20 cellular contexts compared by ENCODE assay signal in the genomic region with DNA sequence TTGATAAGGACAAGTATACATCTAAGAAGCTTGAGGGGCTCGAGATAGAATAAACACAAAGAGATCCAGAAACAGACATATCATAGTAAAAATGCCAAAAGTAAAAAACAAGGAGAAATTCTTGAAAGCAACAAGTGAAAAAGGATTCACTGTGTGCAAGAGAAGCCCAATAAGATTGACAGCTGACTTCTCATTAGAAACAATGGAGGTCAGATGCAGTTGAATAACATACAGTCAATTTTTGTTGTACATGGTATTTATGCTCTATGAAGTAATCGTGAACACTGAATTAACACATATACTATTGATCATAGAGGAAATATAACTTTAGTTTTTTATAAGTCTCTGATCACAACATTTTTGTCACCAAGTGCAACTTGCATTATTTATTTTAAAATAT.
A peak's percentile ranks its signal among the peaks of the same experiment; 100 is the strongest.
DNase-seq lines count a peak whose midpoint lies in the region; ATAC-seq, FAIRE-seq and TF ChIP-seq lines count a peak whose summit lies in the region.
"Had no signal": no experiment of that assay in that cellular context is flagged by ENCODE, and none has a peak within 500 bp of the region (broad histone marks: within the 10 kb centered on the region; RNA-seq: fewer than 3 reads in every experiment).

No MANE protein-coding gene starts in this region.

- POLR2A ChIA-PET in HepG2 (lab: Yijun Ruan, JAX) = no interaction called here

- H3K36me3 ChIP-seq in HepG2 (replicated peaks in 1 of 2; ENCODE audit: control insufficient read depth in 1 of 2, insufficient read depth in 2 of 2, low read length in 2 of 2) (no peaks in the 10 kb centered on the region), right lobe of liver (no peaks in the 10 kb centered on the region)
- H3K36me3 ChIP-seq: BLaER1 treated with 17β-estradiol and CSF1 and Interleukin-3, amounts not matched to agents 10 nM and 100 nM had no signal

- no peak overlapping the region for H3K4me2 ChIP-seq in HepG2 (ENCODE audit: low read depth, low read length)
- H3K4me2 ChIP-seq: BLaER1 treated with 17β-estradiol and CSF1 and Interleukin-3, amounts not matched to agents 10 nM and 100 nM; GM23338; KMS-11 had no signal

- H3K9me3 Mint-ChIP-seq in effector memory CD8-positive, alpha-beta T cell = peaks cover 5 to 18% of the 10 kb centered on the region in 2 donors

- 12% methylated on average over 2 of the region's 2 CpGs for WGBS in HepG2 (ENCODE audit: low lambda C conversion rate)
- WGBS in right lobe of liver (ENCODE audit: insufficient coverage, low coverage, low lambda C conversion rate, missing lambda C conversion rate) = 40% methylated on average over 2 of the region's 2 CpGs

- H3K4me1 Mint-ChIP-seq in effector memory CD8-positive, alpha-beta T cell (ENCODE audit: low read depth in 2 of 2) = no peaks in the 10 kb centered on the region
- H3K4me1 Mint-ChIP-seq: B cell; CD8-positive, alpha-beta memory T cell had no signal

- no peak for FAIRE-seq in HepG2 (lab: Jason Lieb, UNC)
- FAIRE-seq: D721Med, GM12892, GM18507, H54 had no signal

- H3K27ac Mint-ChIP-seq in effector memory CD8-positive, alpha-beta T cell = no peak overlapping the region
- H3K27ac Mint-ChIP-seq: B cell; CD8-positive, alpha-beta memory T cell; GM23338; HFFc6 had no signal

- TF ChIP-seq EP300 in HepG2 (IDR thresholded peaks at IDR 0.05; ENCODE audit: low read depth in 2 of 2, low read length in 2 of 2) (no peak), HepG2 (CRISPR knock-in tag; IDR thresholded peaks at IDR 0.05; ENCODE audit: borderline replicate concordance) (no peak)

- no peak overlapping the region for H3K4me3 ChIP-seq in HepG2 (replicated peaks in 1 of 3; ENCODE audit: insufficient read depth in 1 of 3, low read depth in 2 of 3, low read length in 3 of 3)
- no peak overlapping the region for H3K4me3 ChIP-seq in right lobe of liver
- H3K4me3 ChIP-seq: BLaER1 treated with 17β-estradiol and CSF1 and Interleukin-3, amounts not matched to agents 10 nM and 100 nM; GM23338 had no signal

- TF ChIP-seq CTCF in HepG2 (CRISPR knock-in tag; IDR thresholded peaks at IDR 0.05) (no peak), right lobe of liver (IDR thresholded peaks at IDR 0.05) (no peak)

- no peaks in the 10 kb centered on the region for H3K79me2 ChIP-seq in HepG2 (ENCODE audit: insufficient read depth, low read length)

- in situ Hi-C loops in HepG2 (cut with HindIII; ENCODE audit: extremely low pct_ligation_motif_present, low pct_unique_long_range_greater_than_20kb) = no loop called here

- H4K20me1 ChIP-seq in HepG2 (ENCODE audit: insufficient read depth, low read length) = no peaks in the 10 kb centered on the region
- H4K20me1 ChIP-seq: BLaER1 treated with 17β-estradiol and CSF1 and Interleukin-3, amounts not matched to agents 10 nM and 100 nM had no signal

- no peaks in the 10 kb centered on the region for H3K27me3 ChIP-seq in HepG2 (ENCODE audit: control insufficient read depth in 1 of 2, insufficient read depth in 2 of 2, low read length in 2 of 2)
- H3K27me3 ChIP-seq in right lobe of liver = no peaks in the 10 kb centered on the region
- H3K27me3 ChIP-seq: BLaER1 treated with 17β-estradiol and CSF1 and Interleukin-3, amounts not matched to agents 10 nM and 100 nM had no signal

- no peak overlapping the region for H3K9ac ChIP-seq in HepG2 (ENCODE audit: insufficient read depth, low read depth, low read length)
- H3K9ac ChIP-seq: BLaER1 treated with 17β-estradiol and CSF1 and Interleukin-3, amounts not matched to agents 10 nM and 100 nM; KMS-11 had no signal

- no peak overlapping the region for H3K4me3 Mint-ChIP-seq in effector memory CD8-positive, alpha-beta T cell
- H3K4me3 Mint-ChIP-seq: B cell; CD8-positive, alpha-beta memory T cell; GM23338; HFFc6 had no signal

- peaks cover 94% of the 10 kb centered on the region for H3K9me3 ChIP-seq in HepG2 (ENCODE audit: low read length)
- peaks cover 0 to 6% (median 0%) of the 10 kb centered on the region in 4 donors for H3K9me3 ChIP-seq in right lobe of liver

- CTCF ChIA-PET in HepG2 (lab: Yijun Ruan, JAX; ENCODE audit: low intra/inter-chr PET ratio, low total read pairs) = no interaction called here

- no peak overlapping the region for H2AFZ ChIP-seq in HepG2 (ENCODE audit: low read length)
- H2AFZ ChIP-seq: GM23338 had no signal

- H3K4me1 ChIP-seq in HepG2 (ENCODE audit: insufficient read depth, low read length) (no peaks in the 10 kb centered on the region), right lobe of liver (no peaks in the 10 kb centered on the region)
- H3K4me1 ChIP-seq: BLaER1 treated with 17β-estradiol and CSF1 and Interleukin-3, amounts not matched to agents 10 nM and 100 nM; Caco-2 had no signal

- no TSS peak for BruUV-seq in HepG2 (replicated peaks; lab: Mats Ljungman, UMichigan)

- intact Hi-C loops in HepG2 (cut with micrococcal nuclease; ENCODE audit: unreplicated experiment) (no loop called here), right lobe of liver (cut with DNase I) (no loop called here)

- no peak for TF ChIP-seq RAD21 in HepG2 (CRISPR knock-in tag; IDR thresholded peaks at IDR 0.05)

- no peak for ATAC-seq in HepG2
- no peak for ATAC-seq in right lobe of liver
- ATAC-seq in effector memory CD8-positive, alpha-beta T cell (replicated peaks) = no peak
- no peak for ATAC-seq in HG03280 (IDR thresholded peaks at IDR 0.05; ENCODE audit: unreplicated experiment)
- ATAC-seq: GM23338 had no signal

- H3K36me3 Mint-ChIP-seq in effector memory CD8-positive, alpha-beta T cell (ENCODE audit: insufficient read depth) = no peaks in the 10 kb centered on the region
- H3K36me3 Mint-ChIP-seq: CD8-positive, alpha-beta memory T cell had no signal

- no peaks in the 10 kb centered on the region for H3K27me3 Mint-ChIP-seq in effector memory CD8-positive, alpha-beta T cell
- H3K27me3 Mint-ChIP-seq: B cell; CD8-positive, alpha-beta memory T cell had no signal

- TF ChIP-seq POLR2A in HepG2 (IDR thresholded peaks at IDR 0.05; ENCODE audit: insufficient read depth in 1 of 2, low read depth in 2 of 2, low read length in 2 of 2) (no peak), right lobe of liver (IDR thresholded peaks at IDR 0.05) (no peak), erythroblast (IDR thresholded peaks at IDR 0.05; ENCODE audit: low read length) (no peak)

- H3K27ac ChIP-seq in HepG2 (ENCODE audit: extremely low read length, insufficient read depth, low read length) (no peak overlapping the region), right lobe of liver (no peak overlapping the region)
- H3K27ac ChIP-seq: BLaER1 treated with 17β-estradiol and CSF1 and Interleukin-3, amounts not matched to agents 10 nM and 100 nM; KMS-11 had no signal

- DNase-seq in HepG2 (ENCODE audit: low spot score) = no peak
- DNase-seq in right lobe of liver = no peak
- DNase-seq in amniotic epithelial cell (ENCODE audit: low read depth) = peak; percentile 0
- DNase-seq in erythroblast (lab: John Stamatoyannopoulos, UW) = peak; percentile 1 to 3
- no peak for DNase-seq in effector memory CD8-positive, alpha-beta T cell
- DNase-seq: Caco-2; CD8-positive, alpha-beta memory T cell; DMS79 treated with DMSO at 0.1 percent for 48 hours; GF-D8; HCEC 1CT; HFFc6 had no signal

TF ChIP-seq in HepG2, 621 proteins besides CTCF, POLR2A, EP300 and RAD21:
- no peak for TF ChIP-seq TSC22D2 (CRISPR knock-in tag; IDR thresholded peaks at IDR 0.05; ENCODE audit: borderline replicate concordance)
- peak; percentile 96 for TF ChIP-seq ZNF317 (CRISPR knock-in tag; IDR thresholded peaks at IDR 0.05)

Comparison
In these comparisons a context has a peak if more than half of its experiments do, and no peak if none do; other contexts are left out.
1. DNase-seq: peak in amniotic epithelial cell (single experiment) and erythroblast (2 of 2); none in HepG2 (single experiment), right lobe of liver (0 of 3) and effector memory CD8-positive, alpha-beta T cell (0 of 3).